Comparison of ENCODE assay signal across 2 cellular contexts in genomic region chr3:55615694-55616310, GRCh38.
TF ChIP-seq lines count a peak whose summit lies in the region.

No MANE protein-coding gene starts in this region.

TF ChIP-seq in IMR-90, 13 proteins besides CTCF, POLR2A, EP300 and RAD21:
- no peak for TF ChIP-seq USF2 (IDR thresholded peaks at IDR 0.05; ENCODE audit: low read depth, low read length)
- no peak for TF ChIP-seq CHD1 (IDR thresholded peaks at IDR 0.05; ENCODE audit: low read depth, low read length)
- no peak for TF ChIP-seq CEBPB (IDR thresholded peaks at IDR 0.05; ENCODE audit: low read depth, low read length)
- no peak for TF ChIP-seq ELK1 (IDR thresholded peaks at IDR 0.05; ENCODE audit: borderline replicate concordance, low read depth, low read length)
- TF ChIP-seq RCOR1 (IDR thresholded peaks at IDR 0.05; ENCODE audit: insufficient replicate concordance, low read length) = no peak
- TF ChIP-seq FOS (IDR thresholded peaks at IDR 0.05; ENCODE audit: low read depth, low read length) = no peak
- TF ChIP-seq MAFK (IDR thresholded peaks at IDR 0.05; ENCODE audit: low read depth, low read length) = no peak
- no peak for TF ChIP-seq MAZ (IDR thresholded peaks at IDR 0.05; ENCODE audit: borderline replicate concordance, low read depth, low read length)
- no peak for TF ChIP-seq SMC3 (IDR thresholded peaks at IDR 0.05; ENCODE audit: low read depth, low read length)
- TF ChIP-seq MXI1 (IDR thresholded peaks at IDR 0.05; ENCODE audit: borderline replicate concordance, low read depth, low read length) = no peak
- no peak for TF ChIP-seq RFX5 (IDR thresholded peaks at IDR 0.05; ENCODE audit: low read depth, low read length)
- no peak for TF ChIP-seq NFE2L2 (IDR thresholded peaks at IDR 0.05; ENCODE audit: low read depth, low read length)
- no peak for TF ChIP-seq BHLHE40 (IDR thresholded peaks at IDR 0.05; ENCODE audit: low read depth, low read length)

TF ChIP-seq in H1, 55 proteins besides CTCF, POLR2A, EP300 and RAD21:
- TF ChIP-seq TAF7 (optimal IDR thresholded peaks at IDR 0.05; ENCODE audit: borderline replicate concordance, low read depth, low read length) (no peak), MAX (IDR thresholded peaks at IDR 0.05) (0 out of 2 replicates have a peak, but pooled peaks have one; percentile 17)
TF ChIP-seq in H1: peak in this region for 1.
